ENCODE assay signal across 7 cellular contexts in the genomic region with DNA sequence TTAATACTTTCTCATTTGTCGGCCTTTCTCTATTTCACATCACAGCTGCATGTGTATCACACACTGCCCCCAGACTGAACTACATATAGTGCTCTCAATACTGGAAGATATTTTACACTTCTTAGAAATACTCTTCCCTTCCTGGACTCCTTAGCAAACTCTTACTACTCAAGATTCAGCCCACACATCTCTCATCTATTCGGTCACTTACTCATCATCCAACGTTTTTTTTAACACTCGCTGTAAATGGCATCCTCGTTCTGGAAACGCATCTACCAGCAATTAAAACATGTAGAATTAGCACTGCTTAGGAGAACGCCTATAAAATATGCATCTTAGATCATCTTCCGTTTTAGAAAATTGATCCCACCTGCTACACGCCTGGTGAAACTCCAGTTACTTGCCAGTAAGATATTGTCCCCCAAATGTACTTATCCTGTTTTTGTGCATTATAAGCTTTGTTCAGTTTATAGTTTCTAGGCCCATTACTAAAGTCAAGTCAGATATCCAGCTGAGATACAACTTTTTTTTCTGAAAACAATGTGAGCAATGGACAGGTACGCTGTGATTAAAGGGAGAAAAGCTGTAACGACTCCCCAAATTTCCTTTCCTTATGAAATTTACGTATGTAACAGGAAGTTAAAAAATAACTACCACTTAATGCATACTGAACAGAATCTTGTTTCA. TPM values are rescaled to one million over a fixed set of nuclear protein-coding genes. Genes with fewer than 3 reads are reported as not detected.
A peak's percentile ranks its signal among the peaks of the same experiment; 100 is the strongest.
DNase-seq lines count a peak whose midpoint lies in the region; ATAC-seq, FAIRE-seq and TF ChIP-seq lines count a peak whose summit lies in the region.

No MANE protein-coding gene starts in this region.

- H3K9me3 ChIP-seq in spleen: no peaks in the 10 kb centered on the region

- H3K9me3 Mint-ChIP-seq in GM23338 (peaks cover 6% of the 10 kb centered on the region; the same call in 2 of the 3 replicates), T-cell (no peaks in the 10 kb centered on the region)

- no peaks in the 10 kb centered on the region for H3K79me2 ChIP-seq in GM23338 (replicated peaks; ENCODE audit: insufficient read depth)

- peaks cover 4% of the 10 kb centered on the region; the same call in 1 of the 2 replicates for H3F3A ChIP-seq in GM23338 (replicated peaks; ENCODE audit: low read depth)

- CTCF ChIA-PET in T-cell (lab: Charles Lee): interaction anchor here (0.6 to 2.7 kb wide), 7 partner anchors 30 to 653 kb away, joined by 3 to 16 read pairs (median 3); partner anchors contain the start of gene UFSP2 (in 1 of the 2)

- no peak for TF ChIP-seq POLR2A in spleen (IDR thresholded peaks at IDR 0.05)

- no peak overlapping the region for H3K4me3 ChIP-seq in GM23338
- peak overlapping the region; percentile 54 to 83 (median 80) for H3K4me3 ChIP-seq in spleen

- ATAC-seq in GM23338: no peak
- no peak for ATAC-seq in T-cell (replicated peaks in 1 of 4)
- ATAC-seq in GM19455 (IDR thresholded peaks at IDR 0.05; ENCODE audit: unreplicated experiment): no peak
- no peak for ATAC-seq in GM18520 (IDR thresholded peaks at IDR 0.05; ENCODE audit: unreplicated experiment)

- H3K4me3 Mint-ChIP-seq in GM23338 (0 out of 3 replicates have a peak overlapping the region, but pooled peaks have one; percentile 2), T-cell (peak overlapping the region; percentile 90 to 95 (median 94))

- H3K36me3 ChIP-seq in GM23338 (ENCODE audit: insufficient read depth) (no peaks in the 10 kb centered on the region), spleen (peaks cover 0 to 12% (median 6%) of the 10 kb centered on the region in 6 donors)

- intact Hi-C loops in spleen (cut with DNase I; ENCODE audit: low total_unique reads): loop anchor here (5.0 kb wide), 1 partner anchor 192 kb away; the partner anchor contains the start of gene CFAP97

- H3K36me3 Mint-ChIP-seq in GM23338 (ENCODE audit: low read depth) (no peaks in the 10 kb centered on the region), T-cell (peaks cover 10% of the 10 kb centered on the region)

- H3K27me3 Mint-ChIP-seq in GM23338 (ENCODE audit: insufficient read depth, low read depth, poor library complexity): peaks cover 5% of the 10 kb centered on the region
- H3K27me3 Mint-ChIP-seq in T-cell: no peaks in the 10 kb centered on the region

- no peak overlapping the region for H2AFZ ChIP-seq in GM23338

- FAIRE-seq in D721Med (lab: Jason Lieb, UNC): no peak

- H3K27ac Mint-ChIP-seq in GM23338 (no peak overlapping the region), T-cell (peak overlapping the region; percentile 51 to 53)

- no peak for TF ChIP-seq CTCF in GM23338 (conservative IDR thresholded peaks at IDR 0.05; ENCODE audit: low read depth in 2 of 2)
- no peak for TF ChIP-seq CTCF in spleen (IDR thresholded peaks at IDR 0.05 in 8 of 11, conservative IDR thresholded peaks at IDR 0.05 in 3 of 11)
- no peak for TF ChIP-seq CTCF in D721Med (IDR thresholded peaks at IDR 0.05; ENCODE audit: insufficient read depth, missing control alignments)

- H4K20me1 ChIP-seq in GM23338 (replicated peaks; ENCODE audit: insufficient read depth): no peaks in the 10 kb centered on the region

- peaks cover 11% of the 10 kb centered on the region for H3K4me1 Mint-ChIP-seq in GM23338
- peaks cover 21 to 31% (median 26%) of the 10 kb centered on the region in 3 donors for H3K4me1 Mint-ChIP-seq in T-cell

- H3K9me2 ChIP-seq in GM23338 (ENCODE audit: insufficient read depth): no peaks in the 10 kb centered on the region

- 46 to 55% (median 47%) methylated on average over 12 of the region's 12 CpGs for WGBS in spleen, 5 donors

- POLR2A ChIA-PET in T-cell (lab: Charles Lee): interaction anchor here (0.6 to 4.9 kb wide), 4 partner anchors 28 to 185 kb away, joined by 3 to 51 read pairs (median 4); partner anchors contain the start of genes SNX25 (in 1 of the 2) and UFSP2 (in 1 of the 2)

- DNase-seq in GM23338 (ENCODE audit: low spot score) (no peak), T-cell (no peak), fibroblast of peridontal ligament (ENCODE audit: extremely low read depth) (peak; percentile 36), spleen (no peak), D721Med (ENCODE audit: insufficient read length, low spot score) (no peak)

- no peak overlapping the region for H3K4me2 ChIP-seq in GM23338

- H3K27me3 ChIP-seq in GM23338 (ENCODE audit: insufficient read depth) (peaks cover 9% of the 10 kb centered on the region), spleen (replicated peaks in 1 of 7) (no peaks in the 10 kb centered on the region)

- H3K4me1 ChIP-seq in GM23338 (ENCODE audit: insufficient read depth) (no peaks in the 10 kb centered on the region; the same call in 1 of the 2 replicates), spleen (peaks cover 6 to 57% (median 31%) of the 10 kb centered on the region in 6 donors)

- H3K27ac ChIP-seq in GM23338 (ENCODE audit: low read depth): no peak overlapping the region
- H3K27ac ChIP-seq in spleen: peak overlapping the region; percentile 95 to 100 (median 99)

TF ChIP-seq in GM23338, 12 proteins besides CTCF, POLR2A, EP300 and RAD21 (continues in another document):
- TF ChIP-seq ZNF114 (CRISPR knock-in tag; IDR thresholded peaks at IDR 0.05): no peak
- TF ChIP-seq EZH2 (IDR thresholded peaks at IDR 0.05; ENCODE audit: low read depth, unreplicated experiment): no peak
- TF ChIP-seq REST (IDR thresholded peaks at IDR 0.05; ENCODE audit: unreplicated experiment): no peak
- TF ChIP-seq EZH2phosphoT487 (IDR thresholded peaks at IDR 0.05; ENCODE audit: unreplicated experiment): no peak
- TF ChIP-seq, protein P1, sequence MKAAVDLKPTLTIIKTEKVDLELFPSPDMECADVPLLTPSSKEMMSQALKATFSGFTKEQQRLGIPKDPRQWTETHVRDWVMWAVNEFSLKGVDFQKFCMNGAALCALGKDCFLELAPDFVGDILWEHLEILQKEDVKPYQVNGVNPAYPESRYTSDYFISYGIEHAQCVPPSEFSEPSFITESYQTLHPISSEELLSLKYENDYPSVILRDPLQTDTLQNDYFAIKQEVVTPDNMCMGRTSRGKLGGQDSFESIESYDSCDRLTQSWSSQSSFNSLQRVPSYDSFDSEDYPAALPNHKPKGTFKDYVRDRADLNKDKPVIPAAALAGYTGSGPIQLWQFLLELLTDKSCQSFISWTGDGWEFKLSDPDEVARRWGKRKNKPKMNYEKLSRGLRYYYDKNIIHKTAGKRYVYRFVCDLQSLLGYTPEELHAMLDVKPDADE (IDR thresholded peaks at IDR 0.05): no peak
- TF ChIP-seq JUNB (IDR thresholded peaks at IDR 0.05; ENCODE audit: unreplicated experiment): no peak
- no peak for TF ChIP-seq CREB1 (CRISPR knock-in tag; IDR thresholded peaks at IDR 0.05; ENCODE audit: low read depth)
- no peak for TF ChIP-seq NANOG (IDR thresholded peaks at IDR 0.05; ENCODE audit: borderline replicate concordance)

RNA-seq across cellular contexts. Expression of gene LRP2BP, which starts 1.0 kb away (rescaled TPM):
- total RNA-seq in GM23338 (2014; rRNA removed; shearing (Covaris generic)): 0.28 and 0.70 TPM in 2 replicates
- polyA plus RNA-seq in GM23338 (2016; fragmentation: Nextera tagmentation; extraction: Ambion mirVana) (1.7 and 1.8 TPM in 2 replicates), spleen (under 1 TPM; 0.17 to 0.48 (median 0.29) TPM)
- total RNA-seq in T-cell (1 to 10 TPM in 2 of 5 donors, under 1 TPM in 3; 0.51 to 2.9 (median 0.89) TPM), spleen (1 to 10 TPM in 5 of 7 donors, under 1 TPM in 2; 0.47 to 2.4 (median 1.2) TPM)

RNA-seq across cellular contexts. Expression of gene ANKRD37, which starts 1.9 kb away (rescaled TPM):
- total RNA-seq in GM23338 (2014; rRNA removed; shearing (Covaris generic)): 1.8 and 6.2 TPM in 2 replicates
- polyA plus RNA-seq in GM23338 (2016; fragmentation: Nextera tagmentation; extraction: Ambion mirVana) (4.9 and 5.0 TPM in 2 replicates), spleen (10 to 100 TPM in 2 of 3 donors, 1 to 10 TPM in 1; 6.0 to 12.0 (median 10.5) TPM)
- total RNA-seq in T-cell (10 to 100 TPM in 2 of 5 donors, 1 to 10 TPM in 3; 5.5 to 16.0 (median 7.9) TPM), spleen (10 to 100 TPM in 3 of 7 donors, 1 to 10 TPM in 4; 6.9 to 21.1 (median 8.9) TPM)

RNA-seq across cellular contexts. Expression of gene UFSP2, which starts 31.1 kb away (rescaled TPM):
- 29.0 and 30.7 TPM in 2 replicates for total RNA-seq in GM23338 (2014; rRNA removed; shearing (Covaris generic))
- polyA plus RNA-seq in GM23338 (2016; fragmentation: Nextera tagmentation; extraction: Ambion mirVana): 53.0 and 55.9 TPM in 2 replicates
- total RNA-seq in T-cell: 10 to 100 TPM; 13.9 to 30.1 (median 20.3) TPM
- 10 to 100 TPM; 19.9 to 44.1 (median 26.3) TPM for total RNA-seq in spleen
- 10 to 100 TPM; 11.0 to 16.9 (median 13.4) TPM for polyA plus RNA-seq in spleen
